Comparison of ENCODE assay signal across 19 cellular contexts in the genomic region with DNA sequence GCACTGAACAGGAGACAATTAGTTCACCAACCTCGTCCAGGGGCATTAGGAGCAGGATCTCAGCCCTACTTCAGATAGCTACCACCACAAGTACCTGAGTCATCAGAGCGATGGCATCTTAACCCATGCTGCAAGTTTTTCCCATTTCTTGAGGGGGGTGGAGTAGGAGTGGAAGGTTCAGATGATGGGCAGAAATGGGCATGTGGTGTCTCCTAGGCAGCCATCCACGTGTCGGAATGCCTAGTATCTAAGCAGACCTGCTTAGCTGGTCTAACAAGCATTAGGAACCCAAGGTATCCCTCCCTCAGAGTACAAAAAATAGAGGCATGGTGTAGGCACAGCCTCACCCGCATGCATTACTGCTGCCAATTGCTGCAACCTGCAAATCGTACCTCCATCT.
DNase-seq lines count a peak whose midpoint lies in the region; FAIRE-seq and TF ChIP-seq lines count a peak whose summit lies in the region.
"Had no signal": no experiment of that assay in that cellular context is flagged by ENCODE, and none has a peak within 500 bp of the region (broad histone marks: within the 10 kb centered on the region; RNA-seq: fewer than 3 reads in every experiment).

No MANE protein-coding gene starts in this region.

- H3K9ac ChIP-seq in trophoblast cell (ENCODE audit: low read length): no peak overlapping the region

- no peak overlapping the region for H3K23ac ChIP-seq in trophoblast cell (ENCODE audit: low read length)

- H2AFZ ChIP-seq in trophoblast cell (ENCODE audit: insufficient read depth, low read length, poor library complexity): no peak overlapping the region
- H2AFZ ChIP-seq: GM23338 had no signal

- peak overlapping the region; percentile 88 for H2BK12ac ChIP-seq in trophoblast cell (ENCODE audit: low read length)

- no peak overlapping the region for H3K4me3 ChIP-seq in A673 (ENCODE audit: low read depth, low read length, poor library complexity, severe bottlenecking)
- no peak overlapping the region for H3K4me3 ChIP-seq in epithelial cell of esophagus (ENCODE audit: low read length)
- no peak overlapping the region for H3K4me3 ChIP-seq in trophoblast cell (ENCODE audit: low read depth, low read length)
- no peak overlapping the region for H3K4me3 ChIP-seq in MG63
- H3K4me3 ChIP-seq: GM12878, GM23338 had no signal

- no peak overlapping the region for H4K8ac ChIP-seq in trophoblast cell (ENCODE audit: low read depth, low read length)

- POLR2A ChIA-PET in A673 (lab: Charles Lee; ENCODE audit: low non-redundant PET): no interaction called here

- H3K79me2 ChIP-seq in trophoblast cell (ENCODE audit: control insufficient read depth, insufficient read depth, low read length, poor library complexity): no peaks in the 10 kb centered on the region

- DNase-seq in A673 (ENCODE audit: low spot score) (no peak), GM12892 (ENCODE audit: insufficient read length) (no peak), epithelial cell of esophagus (ENCODE audit: low read depth) (peak; percentile 84), trophoblast cell (peak; percentile 88 to 93), MG63 (no peak)
- DNase-seq in activated CD4-positive, alpha-beta T cell treated with anti-CD3 and anti-CD28 coated beads, Interleukin-2, amount 50 U/mL, for 4 hours: no peak
- DNase-seq: AML-193; CD4-positive, alpha-beta memory T cell; DMS153; DND-41; EL; H7; HFFc6; KBM-7 had no signal

- H3K27ac ChIP-seq in A673 (ENCODE audit: low read depth, low read length, poor library complexity, severe bottlenecking) (peak overlapping the region; percentile 62), trophoblast cell (ENCODE audit: low read depth, low read length) (peak overlapping the region; percentile 92)
- H3K27ac ChIP-seq: C4-2B had no signal

- no peak for TF ChIP-seq POLR2A in GM12892 (IDR thresholded peaks at IDR 0.05; ENCODE audit: low read depth, low read length)

- TF ChIP-seq CTCF in A673 (conservative IDR thresholded peaks at IDR 0.05; ENCODE audit: low read depth, low read length) (no peak), epithelial cell of esophagus (IDR thresholded peaks at IDR 0.05; ENCODE audit: insufficient read depth, low read depth, low read length, missing control alignments) (no peak)

- H3K27me3 ChIP-seq in A673 (replicated peaks; ENCODE audit: insufficient read depth, low read depth, low read length, poor library complexity) (no peaks in the 10 kb centered on the region), trophoblast cell (ENCODE audit: insufficient read depth, low read length) (no peaks in the 10 kb centered on the region), MG63 (no peaks in the 10 kb centered on the region)

- H2AK5ac ChIP-seq in trophoblast cell (ENCODE audit: low read length): no peak overlapping the region

- H3K4ac ChIP-seq in trophoblast cell (ENCODE audit: low read depth, low read length): no peak overlapping the region

- H3K4me1 ChIP-seq in A673 (ENCODE audit: insufficient read depth, low read length, poor library complexity, severe bottlenecking) (peaks cover 25% of the 10 kb centered on the region), trophoblast cell (ENCODE audit: control insufficient read depth in 1 of 2, insufficient read depth in 2 of 2, low read length in 2 of 2) (peaks cover 18 to 21% of the 10 kb centered on the region in 2 experiments)

- H3K14ac ChIP-seq in trophoblast cell (ENCODE audit: low read length): peak overlapping the region; percentile 65

- no peak overlapping the region for H2BK5ac ChIP-seq in trophoblast cell (ENCODE audit: low read depth, low read length, poor library complexity)

- H3K79me1 ChIP-seq in trophoblast cell (ENCODE audit: low read length): peaks cover 26% of the 10 kb centered on the region

- H4K91ac ChIP-seq in trophoblast cell (ENCODE audit: low read depth, low read length): peak overlapping the region; percentile 4

- no peak overlapping the region for H4K12ac ChIP-seq in trophoblast cell (ENCODE audit: low read depth, low read length)

- H3K4me2 ChIP-seq in trophoblast cell (ENCODE audit: low read length): no peak overlapping the region
- H3K4me2 ChIP-seq: GM23338 had no signal

- intact Hi-C loops in A673 (cut with micrococcal nuclease; ENCODE audit: unreplicated experiment): no loop called here

- H3K9me3 ChIP-seq in A673 (ENCODE audit: low read depth, low read length, poor library complexity, severe bottlenecking) (no peaks in the 10 kb centered on the region), trophoblast cell (ENCODE audit: insufficient read depth, low read depth, low read length) (no peaks in the 10 kb centered on the region), MG63 (no peaks in the 10 kb centered on the region)

- H3K36me3 ChIP-seq in A673 (ENCODE audit: insufficient read depth, low read length, poor library complexity, severe bottlenecking): no peaks in the 10 kb centered on the region
- peaks cover 6 to 8% of the 10 kb centered on the region in 2 experiments for H3K36me3 ChIP-seq in trophoblast cell (ENCODE audit: control insufficient read depth in 1 of 2, insufficient read depth in 2 of 2, low read length in 2 of 2)
- H3K36me3 ChIP-seq in MG63: no peaks in the 10 kb centered on the region

- no TSS peak for BruUV-seq in A673 (replicated peaks; lab: Mats Ljungman, UMichigan)

- no peak overlapping the region for H3K18ac ChIP-seq in trophoblast cell (ENCODE audit: low read length)

- CTCF ChIA-PET in A673 (lab: Charles Lee): no interaction called here

- peak overlapping the region; percentile 80 for H2BK120ac ChIP-seq in trophoblast cell (ENCODE audit: insufficient read depth, low read length, poor library complexity)

- WGBS in trophoblast cell (ENCODE audit: extremely low coverage, insufficient coverage, insufficient read length): no CpG with 5 or more reads among the region's 6 CpGs

- peak; percentile 40 for FAIRE-seq in GM12892 (lab: Jason Lieb, UNC)
- FAIRE-seq: A204.1, GM12878, HepG2 had no signal

Comparison
In these comparisons a context has a peak if more than half of its experiments do, and no peak if none do; other contexts are left out.
1. DNase-seq: peak in epithelial cell of esophagus (single experiment) and trophoblast cell (2 of 2); none in A673 (single experiment), GM12892 (single experiment), activated CD4-positive, alpha-beta T cell treated with anti-CD3 and anti-CD28 coated beads, Interleukin-2, amount 50 U/mL, for 4 hours (0 of 2) and MG63 (single experiment).